In genomic region chr5:154646841-154647759, GRCh38 we compare ENCODE assay signal across 8 cellular contexts.
DNase-seq lines count a peak whose midpoint lies in the region; ATAC-seq and TF ChIP-seq lines count a peak whose summit lies in the region.

No MANE protein-coding gene starts in this region.

- H3K4me3 Mint-ChIP-seq in CD4-positive, alpha-beta memory T cell, result peak overlapping the region; percentile 69 to 85 (median 80)
- peak overlapping the region; percentile 75 for H3K4me3 Mint-ChIP-seq in stimulated activated memory B cell treated with anti-CD40 and anti-IgM and Interleukin-4, amounts not matched to agents 10 μg/mL and 1 μg/mL and 100 μg/mL, for 72 hours

- peak overlapping the region in 1 of 2 donors; percentile 40 for H3K4me3 ChIP-seq in CD4-positive, alpha-beta memory T cell (ENCODE audit: low read length in 2 of 2)
- H3K4me3 ChIP-seq in cardiac fibroblast (replicated peaks in 1 of 2; ENCODE audit: low read depth in 2 of 2, low read length in 2 of 2), result peak overlapping the region; percentile 3 to 32

- peaks cover 0 to 14% (median 5%) of the 10 kb centered on the region in 8 donors for H3K9me3 Mint-ChIP-seq in CD4-positive, alpha-beta memory T cell
- peaks cover 8% of the 10 kb centered on the region for H3K9me3 Mint-ChIP-seq in stimulated activated memory B cell treated with anti-CD40 and anti-IgM and Interleukin-4, amounts not matched to agents 10 μg/mL and 1 μg/mL and 100 μg/mL, for 72 hours

- POLR2A ChIA-PET in CD4-positive, alpha-beta memory T cell (lab: Charles Lee; ENCODE audit: partially characterized antibody), result interaction anchor here (1.3 kb wide), 1 partner anchor 211 kb away, joined by 4 read pairs; the partner anchor contains the start of gene CNOT8

- peaks cover 1 to 16% (median 7%) of the 10 kb centered on the region in 4 donors for H3K4me1 Mint-ChIP-seq in CD4-positive, alpha-beta memory T cell
- peaks cover 18% of the 10 kb centered on the region for H3K4me1 Mint-ChIP-seq in stimulated activated memory B cell treated with anti-CD40 and anti-IgM and Interleukin-4, amounts not matched to agents 10 μg/mL and 1 μg/mL and 100 μg/mL, for 72 hours

- H3K27me3 Mint-ChIP-seq in CD4-positive, alpha-beta memory T cell, result peaks cover 13 to 24% of the 10 kb centered on the region in 2 donors
- H3K27me3 Mint-ChIP-seq in stimulated activated memory B cell treated with anti-CD40 and anti-IgM and Interleukin-4, amounts not matched to agents 10 μg/mL and 1 μg/mL and 100 μg/mL, for 72 hours, result peaks cover 30% of the 10 kb centered on the region

- H3K4me1 ChIP-seq in CD4-positive, alpha-beta memory T cell (ENCODE audit: insufficient read depth, low read length), result peaks cover 10% of the 10 kb centered on the region

- H3K27ac Mint-ChIP-seq in CD4-positive, alpha-beta memory T cell, result peak overlapping the region in 3 of 7 donors; percentile 35 to 77 (median 47)
- peak overlapping the region; percentile 43 for H3K27ac Mint-ChIP-seq in stimulated activated memory B cell treated with anti-CD40 and anti-IgM and Interleukin-4, amounts not matched to agents 10 μg/mL and 1 μg/mL and 100 μg/mL, for 72 hours

- TF ChIP-seq CTCF in cardiac fibroblast (IDR thresholded peaks at IDR 0.05; ENCODE audit: low read depth, low read length), result no peak

- H3K36me3 Mint-ChIP-seq in CD4-positive, alpha-beta memory T cell, result no peaks in the 10 kb centered on the region
- peaks cover 7% of the 10 kb centered on the region for H3K36me3 Mint-ChIP-seq in stimulated activated memory B cell treated with anti-CD40 and anti-IgM and Interleukin-4, amounts not matched to agents 10 μg/mL and 1 μg/mL and 100 μg/mL, for 72 hours

- DNase-seq in CD4-positive, alpha-beta memory T cell, result no peak
- DNase-seq in NCI-H146 (lab: John Stamatoyannopoulos, UW), result peak; percentile 73
- peak; percentile 39 to 42 for DNase-seq in cardiac fibroblast (ENCODE audit: low read depth in 2 of 2)
- DNase-seq in left kidney (ENCODE audit: low read depth, low spot score), result peak; percentile 85

- no peak overlapping the region for H3K27ac ChIP-seq in CD4-positive, alpha-beta memory T cell (ENCODE audit: low read depth, low read length)

- CTCF ChIA-PET in CD4-positive, alpha-beta memory T cell (lab: Charles Lee; ENCODE audit: partially characterized antibody), result interaction anchor here (0.8 to 1.9 kb wide), 4 partner anchors 12 to 221 kb away, joined by 3 to 7 read pairs (median 4); no protein-coding TSS in a partner anchor

- no peaks in the 10 kb centered on the region for H3K36me3 ChIP-seq in CD4-positive, alpha-beta memory T cell (ENCODE audit: insufficient read depth, low read length)

- intact Hi-C loops in CD4-positive, alpha-beta memory T cell (cut with micrococcal nuclease), result no loop called here

- peak; percentile 79 for ATAC-seq in GM19397 (IDR thresholded peaks at IDR 0.05; ENCODE audit: unreplicated experiment)
- peak; percentile 72 for ATAC-seq in stimulated activated memory B cell treated with anti-CD40 and anti-IgM and Interleukin-4, amounts not matched to agents 10 μg/mL and 1 μg/mL and 100 μg/mL, for 72 hours
- no peak for ATAC-seq in HG02840 (IDR thresholded peaks at IDR 0.05; ENCODE audit: low FRiP score, unreplicated experiment)
- no peak for ATAC-seq in HG03457 (IDR thresholded peaks at IDR 0.05; ENCODE audit: unreplicated experiment)

- no peaks in the 10 kb centered on the region for H3K9me3 ChIP-seq in CD4-positive, alpha-beta memory T cell (ENCODE audit: control insufficient read depth in 1 of 2, low read length in 2 of 2)

- no peaks in the 10 kb centered on the region for H3K27me3 ChIP-seq in CD4-positive, alpha-beta memory T cell (ENCODE audit: insufficient read depth, low read length)

Comparison
In these comparisons a context has a peak if more than half of its experiments do, and no peak if none do; other contexts are left out.
1. DNase-seq: peak in NCI-H146 (single experiment), cardiac fibroblast (2 of 2) and left kidney (single experiment); none in CD4-positive, alpha-beta memory T cell (0 of 5).
2. ATAC-seq: peak in GM19397 (single experiment) and stimulated activated memory B cell treated with anti-CD40 and anti-IgM and Interleukin-4, amounts not matched to agents 10 μg/mL and 1 μg/mL and 100 μg/mL, for 72 hours (single experiment); none in HG02840 (single experiment) and HG03457 (single experiment).